Comparison of ENCODE assay signal across 17 cellular contexts in the genomic region with DNA sequence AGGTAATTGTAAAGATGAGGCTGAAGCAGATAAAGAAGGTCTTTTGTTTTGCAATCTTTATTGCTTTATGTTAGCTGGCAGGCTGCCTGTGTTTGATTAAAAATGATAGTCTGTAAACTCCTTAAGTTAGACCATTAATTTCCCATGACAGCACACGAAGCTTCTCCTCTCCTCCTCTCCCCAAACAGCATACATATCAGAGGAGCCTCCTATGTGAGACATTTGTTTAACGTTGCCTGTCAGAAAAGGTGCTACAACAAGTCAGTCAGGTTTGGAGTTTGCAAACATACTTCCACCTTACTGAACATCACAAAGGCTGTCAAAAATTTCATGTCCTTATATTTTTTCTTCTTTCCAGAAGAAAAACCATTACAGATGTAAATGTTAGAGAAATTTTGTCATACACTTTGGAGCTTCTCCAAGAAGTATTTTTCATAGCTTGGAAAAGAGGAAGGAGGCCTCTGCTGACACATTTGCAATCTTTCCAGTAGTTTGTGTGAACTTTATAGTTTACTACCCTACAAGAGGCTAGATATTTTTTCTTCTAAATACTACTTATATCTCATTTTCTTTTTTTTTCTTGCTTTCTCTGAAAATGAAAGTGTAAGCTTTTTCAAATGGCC.
A peak's percentile ranks its signal among the peaks of the same experiment; 100 is the strongest.
DNase-seq lines count a peak whose midpoint lies in the region; ATAC-seq, FAIRE-seq and TF ChIP-seq lines count a peak whose summit lies in the region.
"Had no signal": no experiment of that assay in that cellular context is flagged by ENCODE, and none has a peak within 500 bp of the region (broad histone marks: within the 10 kb centered on the region; RNA-seq: fewer than 3 reads in every experiment).

No MANE protein-coding gene starts in this region.

- no peaks in the 10 kb centered on the region for H3K36me3 ChIP-seq in fibroblast of lung (ENCODE audit: control insufficient read depth, insufficient read depth, low read length)

- no peaks in the 10 kb centered on the region for H3K79me2 ChIP-seq in fibroblast of lung (ENCODE audit: control insufficient read depth, insufficient read depth, low read length)

- H3K9me3 ChIP-seq in fibroblast of lung (ENCODE audit: control insufficient read depth, insufficient read depth, low read depth, low read length), result no peaks in the 10 kb centered on the region

- no peak overlapping the region for H3K9ac ChIP-seq in fibroblast of lung (ENCODE audit: insufficient read depth, low read length)

- H3K4me2 ChIP-seq in fibroblast of lung (ENCODE audit: extremely low read depth, insufficient read depth, low read length), result no peak overlapping the region

- no peaks in the 10 kb centered on the region for H3K27me3 ChIP-seq in fibroblast of lung (ENCODE audit: control insufficient read depth, insufficient read depth, low read length)

- peak; percentile 42 for DNase-seq in AG08395 (ENCODE audit: low spot score)
- peak; percentile 35 for DNase-seq in HCEC 1CT
- peak; percentile 18 for DNase-seq in OCI-M1 (lab: John Stamatoyannopoulos, UW)
- peak; percentile 14 to 65 for DNase-seq in fibroblast of lung (ENCODE audit: low read depth in 2 of 2)
- no peak for DNase-seq in AG08396 (ENCODE audit: low spot score)
- DNase-seq in RKO (ENCODE audit: low spot score), result no peak
- DNase-seq in H54 (ENCODE audit: insufficient read length, low spot score), result no peak
- DNase-seq: activated CD8-positive, alpha-beta memory T cell treated with anti-CD3 and anti-CD28 coated beads, Interleukin-2, amount 50 U/mL, for 4 hours; activated naive CD4-positive, alpha-beta T cell treated with anti-CD3 and anti-CD28 coated beads, Interleukin-2, amount 10 ng/mL, durations not matched to agents 7 days and 5 days; DMS153; glutamatergic neuron; NCI-H187 treated with DMSO at 0.1 percent for 48 hours; stimulated activated CD4-positive, alpha-beta T cell treated with anti-CD3 and anti-CD28 coated beads, Interleukin-12 subunit alpha, Interleukin-12 subunit beta, amount 100 ng/mL, for 4 hours had no signal

- H3K4me1 ChIP-seq in fibroblast of lung (ENCODE audit: control insufficient read depth, extremely low read depth, insufficient read depth, low read length), result peaks cover 3% of the 10 kb centered on the region

- no peak overlapping the region for H3K27ac ChIP-seq in fibroblast of lung (ENCODE audit: insufficient read depth, low read length)
- H3K27ac ChIP-seq: SK-N-MC had no signal

- no peak for FAIRE-seq in H54 (lab: Jason Lieb, UNC)
- FAIRE-seq: bronchial epithelial cell had no signal

- H2AFZ ChIP-seq in fibroblast of lung (ENCODE audit: low read length), result no peak overlapping the region

- ATAC-seq in HG03521 (IDR thresholded peaks at IDR 0.05; ENCODE audit: unreplicated experiment), result no peak
- ATAC-seq: WTC11 had no signal

- no peak for TF ChIP-seq POLR2A in H54 (IDR thresholded peaks at IDR 0.05; ENCODE audit: low read depth, low read length)

- TF ChIP-seq CTCF in fibroblast of lung (conservative IDR thresholded peaks at IDR 0.05 in 1 of 2, IDR thresholded peaks at IDR 0.05 in 1 of 2; ENCODE audit: low read depth in 1 of 2, low read length in 2 of 2), result no peak

- no peak overlapping the region for H3K4me3 ChIP-seq in fibroblast of lung (replicated peaks in 1 of 4; ENCODE audit: control extremely low read depth in 1 of 4, insufficient read depth in 1 of 4, low read depth in 3 of 4, low read length in 4 of 4)
- H3K4me3 ChIP-seq: SK-N-MC had no signal

- H4K20me1 ChIP-seq in fibroblast of lung (ENCODE audit: control insufficient read depth, extremely low read depth, insufficient read depth, low read length), result no peaks in the 10 kb centered on the region

Comparison
In these comparisons a context has a peak if more than half of its experiments do, and no peak if none do; other contexts are left out.
1. DNase-seq: peak in AG08395 (single experiment), HCEC 1CT (single experiment), OCI-M1 (single experiment) and fibroblast of lung (2 of 2); none in AG08396 (single experiment), RKO (single experiment) and H54 (single experiment).